2 cellular contexts compared by ENCODE assay signal in the genomic region with DNA sequence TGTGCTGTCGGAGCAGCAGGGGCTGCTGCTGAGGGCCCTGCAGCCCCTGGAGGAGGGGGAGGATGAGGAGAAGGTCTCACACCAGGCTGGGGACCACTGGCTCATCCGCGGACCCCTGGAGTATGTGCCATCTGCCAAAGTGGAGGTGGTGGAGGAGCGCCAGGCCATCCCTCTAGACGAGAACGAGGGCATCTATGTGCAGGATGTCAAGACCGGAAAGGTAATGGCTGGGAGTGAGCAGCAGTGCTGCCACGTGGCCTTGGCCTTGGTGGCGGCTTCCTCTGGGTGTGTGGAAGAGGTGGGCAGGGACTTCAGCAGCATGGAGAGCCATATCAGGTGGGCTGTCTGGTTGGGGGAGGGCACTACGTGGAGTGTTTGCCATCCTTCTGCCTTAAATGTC.
TF ChIP-seq lines count a peak whose summit lies in the region.

No MANE protein-coding gene starts in this region.

TF ChIP-seq in GM23338, 12 proteins besides CTCF, POLR2A, EP300 and RAD21 (continues in another document):
- TF ChIP-seq EZH2phosphoT487 (IDR thresholded peaks at IDR 0.05; ENCODE audit: unreplicated experiment) (no peak), EZH2 (IDR thresholded peaks at IDR 0.05; ENCODE audit: low read depth, unreplicated experiment) (no peak), POLR2AphosphoS5 (IDR thresholded peaks at IDR 0.05; ENCODE audit: low read depth) (no peak), ZNF331 (CRISPR knock-in tag; IDR thresholded peaks at IDR 0.05; ENCODE audit: low read depth) (no peak), ZNF114 (CRISPR knock-in tag; IDR thresholded peaks at IDR 0.05) (no peak), STAT1 (IDR thresholded peaks at IDR 0.05; ENCODE audit: unreplicated experiment) (no peak), CREB1 (CRISPR knock-in tag; IDR thresholded peaks at IDR 0.05; ENCODE audit: low read depth) (no peak), REST (IDR thresholded peaks at IDR 0.05; ENCODE audit: unreplicated experiment) (no peak), ETS1 (IDR thresholded peaks at IDR 0.05) (no peak)
- TF ChIP-seq, protein P1, sequence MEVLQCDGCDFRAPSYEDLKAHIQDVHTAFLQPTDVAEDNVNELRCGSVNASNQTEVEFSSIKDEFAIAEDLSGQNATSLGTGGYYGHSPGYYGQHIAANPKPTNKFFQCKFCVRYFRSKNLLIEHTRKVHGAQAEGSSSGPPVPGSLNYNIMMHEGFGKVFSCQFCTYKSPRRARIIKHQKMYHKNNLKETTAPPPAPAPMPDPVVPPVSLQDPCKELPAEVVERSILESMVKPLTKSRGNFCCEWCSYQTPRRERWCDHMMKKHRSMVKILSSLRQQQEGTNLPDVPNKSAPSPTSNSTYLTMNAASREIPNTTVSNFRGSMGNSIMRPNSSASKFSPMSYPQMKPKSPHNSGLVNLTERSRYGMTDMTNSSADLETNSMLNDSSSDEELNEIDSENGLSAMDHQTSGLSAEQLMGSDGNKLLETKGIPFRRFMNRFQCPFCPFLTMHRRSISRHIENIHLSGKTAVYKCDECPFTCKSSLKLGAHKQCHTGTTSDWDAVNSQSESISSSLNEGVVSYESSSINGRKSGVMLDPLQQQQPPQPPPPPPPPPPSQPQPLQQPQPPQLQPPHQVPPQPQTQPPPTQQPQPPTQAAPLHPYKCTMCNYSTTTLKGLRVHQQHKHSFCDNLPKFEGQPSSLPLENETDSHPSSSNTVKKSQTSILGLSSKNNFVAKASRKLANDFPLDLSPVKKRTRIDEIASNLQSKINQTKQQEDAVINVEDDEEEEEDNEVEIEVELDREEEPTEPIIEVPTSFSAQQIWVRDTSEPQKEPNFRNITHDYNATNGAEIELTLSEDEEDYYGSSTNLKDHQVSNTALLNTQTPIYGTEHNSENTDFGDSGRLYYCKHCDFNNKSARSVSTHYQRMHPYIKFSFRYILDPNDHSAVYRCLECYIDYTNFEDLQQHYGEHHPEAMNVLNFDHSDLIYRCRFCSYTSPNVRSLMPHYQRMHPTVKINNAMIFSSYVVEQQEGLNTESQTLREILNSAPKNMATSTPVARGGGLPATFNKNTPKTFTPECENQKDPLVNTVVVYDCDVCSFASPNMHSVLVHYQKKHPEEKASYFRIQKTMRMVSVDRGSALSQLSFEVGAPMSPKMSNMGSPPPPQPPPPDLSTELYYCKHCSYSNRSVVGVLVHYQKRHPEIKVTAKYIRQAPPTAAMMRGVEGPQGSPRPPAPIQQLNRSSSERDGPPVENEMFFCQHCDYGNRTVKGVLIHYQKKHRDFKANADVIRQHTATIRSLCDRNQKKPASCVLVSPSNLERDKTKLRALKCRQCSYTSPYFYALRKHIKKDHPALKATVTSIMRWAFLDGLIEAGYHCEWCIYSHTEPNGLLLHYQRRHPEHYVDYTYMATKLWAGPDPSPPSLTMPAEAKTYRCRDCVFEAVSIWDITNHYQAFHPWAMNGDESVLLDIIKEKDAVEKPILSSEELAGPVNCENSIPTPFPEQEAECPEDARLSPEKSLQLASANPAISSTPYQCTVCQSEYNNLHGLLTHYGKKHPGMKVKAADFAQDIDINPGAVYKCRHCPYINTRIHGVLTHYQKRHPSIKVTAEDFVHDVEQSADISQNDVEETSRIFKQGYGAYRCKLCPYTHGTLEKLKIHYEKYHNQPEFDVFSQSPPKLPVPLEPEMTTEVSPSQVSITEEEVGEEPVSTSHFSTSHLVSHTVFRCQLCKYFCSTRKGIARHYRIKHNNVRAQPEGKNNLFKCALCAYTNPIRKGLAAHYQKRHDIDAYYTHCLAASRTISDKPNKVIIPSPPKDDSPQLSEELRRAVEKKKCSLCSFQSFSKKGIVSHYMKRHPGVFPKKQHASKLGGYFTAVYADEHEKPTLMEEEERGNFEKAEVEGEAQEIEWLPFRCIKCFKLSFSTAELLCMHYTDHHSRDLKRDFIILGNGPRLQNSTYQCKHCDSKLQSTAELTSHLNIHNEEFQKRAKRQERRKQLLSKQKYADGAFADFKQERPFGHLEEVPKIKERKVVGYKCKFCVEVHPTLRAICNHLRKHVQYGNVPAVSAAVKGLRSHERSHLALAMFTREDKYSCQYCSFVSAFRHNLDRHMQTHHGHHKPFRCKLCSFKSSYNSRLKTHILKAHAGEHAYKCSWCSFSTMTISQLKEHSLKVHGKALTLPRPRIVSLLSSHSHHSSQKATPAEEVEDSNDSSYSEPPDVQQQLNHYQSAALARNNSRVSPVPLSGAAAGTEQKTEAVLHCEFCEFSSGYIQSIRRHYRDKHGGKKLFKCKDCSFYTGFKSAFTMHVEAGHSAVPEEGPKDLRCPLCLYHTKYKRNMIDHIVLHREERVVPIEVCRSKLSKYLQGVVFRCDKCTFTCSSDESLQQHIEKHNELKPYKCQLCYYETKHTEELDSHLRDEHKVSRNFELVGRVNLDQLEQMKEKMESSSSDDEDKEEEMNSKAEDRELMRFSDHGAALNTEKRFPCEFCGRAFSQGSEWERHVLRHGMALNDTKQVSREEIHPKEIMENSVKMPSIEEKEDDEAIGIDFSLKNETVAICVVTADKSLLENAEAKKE (CRISPR knock-in tag; IDR thresholded peaks at IDR 0.05) = no peak

TF ChIP-seq in GM12878, 131 proteins besides CTCF, POLR2A, EP300 and RAD21:
- TF ChIP-seq TCF3 (IDR thresholded peaks at IDR 0.05; ENCODE audit: borderline replicate concordance, insufficient read depth, low read depth, low read length) = no peak
- TF ChIP-seq CBX3 (IDR thresholded peaks at IDR 0.05; ENCODE audit: borderline replicate concordance, low read depth) = no peak
- TF ChIP-seq KDM1A (IDR thresholded peaks at IDR 0.05; ENCODE audit: borderline replicate concordance) = no peak
- TF ChIP-seq RB1 (IDR thresholded peaks at IDR 0.05; ENCODE audit: borderline replicate concordance) = no peak
- no peak for TF ChIP-seq ETV6 (conservative IDR thresholded peaks at IDR 0.05 in 1 of 2, IDR thresholded peaks at IDR 0.05 in 1 of 2; ENCODE audit: borderline replicate concordance in 1 of 2, low read depth in 1 of 2)
- TF ChIP-seq CBX5 (IDR thresholded peaks at IDR 0.05; ENCODE audit: low read depth) = no peak
- no peak for TF ChIP-seq KAT2A (conservative IDR thresholded peaks at IDR 0.05; ENCODE audit: control insufficient read depth, low read depth, low read length)
- no peak for TF ChIP-seq HCFC1 (IDR thresholded peaks at IDR 0.05; ENCODE audit: low read length)
- no peak for TF ChIP-seq SPI1 (IDR thresholded peaks at IDR 0.05; ENCODE audit: borderline replicate concordance, insufficient read depth, low read depth, low read length)
- no peak for TF ChIP-seq HDGF (IDR thresholded peaks at IDR 0.05)
- TF ChIP-seq, protein P2, sequence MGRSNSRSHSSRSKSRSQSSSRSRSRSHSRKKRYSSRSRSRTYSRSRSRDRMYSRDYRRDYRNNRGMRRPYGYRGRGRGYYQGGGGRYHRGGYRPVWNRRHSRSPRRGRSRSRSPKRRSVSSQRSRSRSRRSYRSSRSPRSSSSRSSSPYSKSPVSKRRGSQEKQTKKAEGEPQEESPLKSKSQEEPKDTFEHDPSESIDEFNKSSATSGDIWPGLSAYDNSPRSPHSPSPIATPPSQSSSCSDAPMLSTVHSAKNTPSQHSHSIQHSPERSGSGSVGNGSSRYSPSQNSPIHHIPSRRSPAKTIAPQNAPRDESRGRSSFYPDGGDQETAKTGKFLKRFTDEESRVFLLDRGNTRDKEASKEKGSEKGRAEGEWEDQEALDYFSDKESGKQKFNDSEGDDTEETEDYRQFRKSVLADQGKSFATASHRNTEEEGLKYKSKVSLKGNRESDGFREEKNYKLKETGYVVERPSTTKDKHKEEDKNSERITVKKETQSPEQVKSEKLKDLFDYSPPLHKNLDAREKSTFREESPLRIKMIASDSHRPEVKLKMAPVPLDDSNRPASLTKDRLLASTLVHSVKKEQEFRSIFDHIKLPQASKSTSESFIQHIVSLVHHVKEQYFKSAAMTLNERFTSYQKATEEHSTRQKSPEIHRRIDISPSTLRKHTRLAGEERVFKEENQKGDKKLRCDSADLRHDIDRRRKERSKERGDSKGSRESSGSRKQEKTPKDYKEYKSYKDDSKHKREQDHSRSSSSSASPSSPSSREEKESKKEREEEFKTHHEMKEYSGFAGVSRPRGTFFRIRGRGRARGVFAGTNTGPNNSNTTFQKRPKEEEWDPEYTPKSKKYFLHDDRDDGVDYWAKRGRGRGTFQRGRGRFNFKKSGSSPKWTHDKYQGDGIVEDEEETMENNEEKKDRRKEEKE (IDR thresholded peaks at IDR 0.05) = no peak
